Comparison of ENCODE assay signal across 25 cellular contexts in genomic region chr22:21686634-21687393, GRCh38. TPM values are rescaled to one million over a fixed set of nuclear protein-coding genes. Genes with fewer than 3 reads are reported as not detected.
"Had no signal": no experiment of that assay in that cellular context is flagged by ENCODE, and none has a peak within 500 bp of the region (broad histone marks: within the 10 kb centered on the region; RNA-seq: fewer than 3 reads in every experiment).

No MANE protein-coding gene starts in this region.

- H3K4me1 ChIP-seq: parathyroid adenoma, prostate gland, tibial artery had no signal

- H3K27me3 ChIP-seq: hepatocyte, spleen, tibial artery had no signal

- H3K4me3 ChIP-seq: hepatocyte, prostate gland, spleen, tibial artery had no signal

- ATAC-seq: naive thymus-derived CD8-positive, alpha-beta T cell; sciatic nerve; stimulated activated memory B cell treated with anti-CD40 and anti-IgM and Interleukin-4, amounts not matched to agents 10 μg/mL and 1 μg/mL and 100 μg/mL, for 72 hours had no signal

- FAIRE-seq: colon, endothelial cell of umbilical vein had no signal

- H3K4me2 ChIP-seq: hepatocyte had no signal

- H3K27me3 Mint-ChIP-seq: dendritic cell treated with granulocyte-macrophage colony-stimulating factor and Interleukin-4, amounts not matched to agents 40 ng/mL and 50 ng/mL, for 4 days; naive thymus-derived CD8-positive, alpha-beta T cell; stimulated activated memory B cell treated with anti-CD40 and anti-IgM and Interleukin-4, amounts not matched to agents 10 μg/mL and 1 μg/mL and 100 μg/mL, for 72 hours; stimulated activated naive CD8-positive, alpha-beta T cell treated with anti-CD3 and anti-CD28 coated beads, Interleukin-15, Interleukin-2, amounts not matched to agents 100 ng/mL and 50 ng/mL, for 24 hours had no signal

- H3K4me3 Mint-ChIP-seq: dendritic cell treated with granulocyte-macrophage colony-stimulating factor and Interleukin-4, amounts not matched to agents 40 ng/mL and 50 ng/mL, for 4 days; naive thymus-derived CD8-positive, alpha-beta T cell; stimulated activated memory B cell treated with anti-CD40 and anti-IgM and Interleukin-4, amounts not matched to agents 10 μg/mL and 1 μg/mL and 100 μg/mL, for 72 hours; stimulated activated naive CD8-positive, alpha-beta T cell treated with anti-CD3 and anti-CD28 coated beads, Interleukin-15, Interleukin-2, amounts not matched to agents 100 ng/mL and 50 ng/mL, for 24 hours had no signal

- H3K9me3 ChIP-seq: prostate gland, spleen, tibial artery had no signal

- H3K27ac ChIP-seq: hepatocyte, parathyroid adenoma, prostate gland, spleen, tibial artery had no signal

- H3K9me3 Mint-ChIP-seq: dendritic cell treated with granulocyte-macrophage colony-stimulating factor and Interleukin-4, amounts not matched to agents 40 ng/mL and 50 ng/mL, for 4 days; naive thymus-derived CD8-positive, alpha-beta T cell; stimulated activated memory B cell treated with anti-CD40 and anti-IgM and Interleukin-4, amounts not matched to agents 10 μg/mL and 1 μg/mL and 100 μg/mL, for 72 hours; stimulated activated naive CD8-positive, alpha-beta T cell treated with anti-CD3 and anti-CD28 coated beads, Interleukin-15, Interleukin-2, amounts not matched to agents 100 ng/mL and 50 ng/mL, for 24 hours had no signal

- DNase-seq: cerebellar nuclear complex; foreskin melanocyte; head of caudate nucleus; kidney glomerular epithelial cell; mesendoderm; retina; spleen; stimulated activated CD4-positive, alpha-beta T cell treated with anti-CD3 and anti-CD28 coated beads, Interleukin-15, amount 100 ng/mL, for 24 hours; stimulated activated CD4-positive, alpha-beta T cell treated with anti-CD3 and anti-CD28 coated beads, Interleukin-1b, Interleukin-23, amount 100 ng/mL, for 48 hours; stimulated activated CD4-positive, alpha-beta T cell treated with anti-CD3 and anti-CD28 coated beads, Interleukin-4, amount 100 ng/mL, for 24 hours had no signal

- H3K27ac Mint-ChIP-seq: dendritic cell treated with granulocyte-macrophage colony-stimulating factor and Interleukin-4, amounts not matched to agents 40 ng/mL and 50 ng/mL, for 4 days; stimulated activated memory B cell treated with anti-CD40 and anti-IgM and Interleukin-4, amounts not matched to agents 10 μg/mL and 1 μg/mL and 100 μg/mL, for 72 hours; stimulated activated naive CD8-positive, alpha-beta T cell treated with anti-CD3 and anti-CD28 coated beads, Interleukin-15, Interleukin-2, amounts not matched to agents 100 ng/mL and 50 ng/mL, for 24 hours had no signal

- H2AFZ ChIP-seq: hepatocyte, parathyroid adenoma had no signal

- H3K9ac ChIP-seq: parathyroid adenoma had no signal

RNA-seq across cellular contexts. Expression of gene CCDC116, which starts 54.3 kb away (rescaled TPM):
- total RNA-seq: lung microvascular endothelial cell, mononuclear cell, skeletal muscle tissue, temporal lobe had no signal
- polyA plus RNA-seq: naive thymus-derived CD8-positive, alpha-beta T cell had no signal
